16 cellular contexts compared by ENCODE assay signal in the genomic region with DNA sequence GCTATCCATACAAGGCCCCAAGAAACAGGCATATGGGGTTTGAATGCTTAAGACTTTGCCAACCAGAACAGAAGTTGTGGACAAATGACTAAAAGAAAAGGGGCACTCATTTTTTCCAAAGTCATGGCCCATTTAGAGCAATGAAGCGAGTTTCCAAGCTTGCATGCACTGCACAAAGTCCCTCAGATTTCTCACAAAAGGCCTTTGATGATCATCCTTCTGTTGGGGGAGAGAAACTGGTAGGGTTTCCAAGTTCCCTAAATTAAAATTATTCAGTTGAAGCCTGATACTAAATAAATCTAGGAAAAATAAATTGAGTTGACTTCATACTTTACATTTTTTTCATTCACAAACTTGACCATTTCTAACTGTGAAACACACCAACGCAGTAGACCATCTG.
DNase-seq lines count a peak whose midpoint lies in the region; ATAC-seq and TF ChIP-seq lines count a peak whose summit lies in the region.
"Had no signal": no experiment of that assay in that cellular context is flagged by ENCODE, and none has a peak within 500 bp of the region (broad histone marks: within the 10 kb centered on the region; RNA-seq: fewer than 3 reads in every experiment).

No MANE protein-coding gene starts in this region.

- H2AFZ ChIP-seq in Karpas-422 (ENCODE audit: low read length), result no peak overlapping the region

- H3K9me2 ChIP-seq in Karpas-422 (replicated peaks; ENCODE audit: insufficient read depth, low read length), result no peaks in the 10 kb centered on the region

- H3K27me3 ChIP-seq in Karpas-422 (ENCODE audit: low read length), result no peaks in the 10 kb centered on the region

- no peak overlapping the region for H3K4me2 ChIP-seq in Karpas-422 (ENCODE audit: low read depth, low read length, poor library complexity, severe bottlenecking)

- H3K4me3 ChIP-seq in Karpas-422 (ENCODE audit: low read length), result no peak overlapping the region
- H3K4me3 ChIP-seq: HAP-1 had no signal

- no peaks in the 10 kb centered on the region for H3K36me3 ChIP-seq in Karpas-422 (ENCODE audit: insufficient read depth, low read length)
- H3K36me3 ChIP-seq: HAP-1 had no signal

- H3K9ac ChIP-seq in Karpas-422 (ENCODE audit: low read length), result no peak overlapping the region

- H3K4me1 ChIP-seq in Karpas-422 (ENCODE audit: low read length), result no peaks in the 10 kb centered on the region
- H3K4me1 ChIP-seq: HAP-1 had no signal

- CTCF ChIA-PET in HEK293T (lab: Yijun Ruan, JAX), result interaction anchor here (0.7 kb wide), 1 partner anchor 480 kb away, joined by 3 read pairs; no protein-coding TSS in a partner anchor

- no peaks in the 10 kb centered on the region for H4K20me1 ChIP-seq in Karpas-422 (ENCODE audit: insufficient read depth, low read depth, low read length)

- no peak overlapping the region for H3K27ac ChIP-seq in Karpas-422 (ENCODE audit: low read length)

- no peak for ATAC-seq in GM21723 (IDR thresholded peaks at IDR 0.05; ENCODE audit: unreplicated experiment)

- DNase-seq in Karpas-422 (peak; percentile 27), foreskin melanocyte (peak; percentile 64), medulla oblongata (ENCODE audit: extremely low spot score) (peak; percentile 30), superior temporal gyrus (ENCODE audit: extremely low spot score) (peak; percentile 61), HEK293T (ENCODE audit: extremely low spot score) (no peak), A172 (ENCODE audit: low spot score) (no peak)
- DNase-seq in activated naive CD4-positive, alpha-beta T cell treated with Interleukin-2 at 50 U/mL for 16 hours, result no peak
- DNase-seq: 8988T; C1 segment of cervical spinal cord; Caco-2; CD4-positive, alpha-beta memory T cell; DMS153; DND-41; GOT3 had no signal

- no peaks in the 10 kb centered on the region for H3K9me3 ChIP-seq in Karpas-422 (ENCODE audit: low read length)
- H3K9me3 ChIP-seq: Caco-2, HAP-1 had no signal

- H3K79me2 ChIP-seq in Karpas-422 (ENCODE audit: low read length), result no peaks in the 10 kb centered on the region

- POLR2A ChIA-PET in HEK293T (lab: Yijun Ruan, JAX), result no interaction called here

TF ChIP-seq in HEK293T, 16 proteins besides CTCF, POLR2A, EP300 and RAD21:
- TF ChIP-seq SUZ12 (IDR thresholded peaks at IDR 0.05), result no peak
- TF ChIP-seq PKNOX1 (IDR thresholded peaks at IDR 0.05), result no peak
- no peak for TF ChIP-seq L3MBTL2 (conservative IDR thresholded peaks at IDR 0.05)
- no peak for TF ChIP-seq FOXM1 (IDR thresholded peaks at IDR 0.05; ENCODE audit: borderline replicate concordance)
- TF ChIP-seq TARDBP (IDR thresholded peaks at IDR 0.05), result no peak
- no peak for TF ChIP-seq FOXA1 (IDR thresholded peaks at IDR 0.05)
- TF ChIP-seq CTBP1 (IDR thresholded peaks at IDR 0.05; ENCODE audit: borderline replicate concordance), result no peak

Comparison
In these comparisons a context has a peak if more than half of its experiments do, and no peak if none do; other contexts are left out.
1. DNase-seq: peak in Karpas-422 (single experiment), foreskin melanocyte (single experiment), medulla oblongata (single experiment) and superior temporal gyrus (single experiment); none in HEK293T (single experiment), A172 (single experiment) and activated naive CD4-positive, alpha-beta T cell treated with Interleukin-2 at 50 U/mL for 16 hours (single experiment).